ENCODE assay signal across 8 cellular contexts in the genomic region with DNA sequence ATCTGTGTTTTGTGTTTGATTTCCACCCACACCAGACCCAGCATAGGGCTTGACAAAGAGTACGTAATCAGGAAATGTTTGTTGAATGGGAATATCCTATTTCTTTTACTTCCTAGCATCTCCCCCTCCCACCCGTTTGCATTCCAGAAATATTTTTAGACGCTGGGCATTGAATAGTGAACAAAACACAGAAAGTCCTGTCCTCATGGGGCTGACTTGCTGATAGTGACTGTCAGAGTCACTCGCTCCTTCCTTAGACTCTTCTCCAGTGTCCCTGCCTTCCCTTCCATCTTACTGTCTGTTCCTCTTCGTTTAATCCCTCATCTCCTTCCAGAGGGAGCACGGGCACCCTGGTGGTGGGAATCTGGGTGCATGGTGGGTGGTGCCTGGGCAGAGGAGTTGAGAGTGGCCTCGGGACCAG. TPM values are rescaled to one million over a fixed set of nuclear protein-coding genes. Genes with fewer than 3 reads are reported as not detected.
DNase-seq lines count a peak whose midpoint lies in the region; ATAC-seq and TF ChIP-seq lines count a peak whose summit lies in the region.

No MANE protein-coding gene starts in this region.

- 14 to 26% methylated on average over 7 of the region's 7 CpGs for WGBS in esophagus squamous epithelium, 2 donors
- 23% methylated on average over 7 of the region's 7 CpGs for WGBS in prostate gland

- H3K9me3 ChIP-seq in SK-N-MC (ENCODE audit: low read depth, low read length) (no peaks in the 10 kb centered on the region), esophagus squamous epithelium (no peaks in the 10 kb centered on the region), prostate gland (no peaks in the 10 kb centered on the region)

- no peaks in the 10 kb centered on the region for H3K36me3 ChIP-seq in SK-N-MC (ENCODE audit: insufficient read depth, low read length)
- peaks cover 0 to 14% (median 3%) of the 10 kb centered on the region in 3 donors for H3K36me3 ChIP-seq in esophagus squamous epithelium
- H3K36me3 ChIP-seq in prostate gland = no peaks in the 10 kb centered on the region

- H3K4me1 ChIP-seq in esophagus squamous epithelium = peaks cover 12 to 59% (median 30%) of the 10 kb centered on the region in 3 donors
- H3K4me1 ChIP-seq in prostate gland (replicated peaks) = peaks cover 4% of the 10 kb centered on the region

- peak overlapping the region; percentile 90 for H3K4me3 ChIP-seq in SK-N-MC
- peak overlapping the region; percentile 53 to 79 (median 74) for H3K4me3 ChIP-seq in esophagus squamous epithelium
- peak overlapping the region; percentile 64 to 71 for H3K4me3 ChIP-seq in prostate gland

- TF ChIP-seq POLR2A in esophagus squamous epithelium (IDR thresholded peaks at IDR 0.05) (no peak), prostate gland (IDR thresholded peaks at IDR 0.05) (no peak)

- intact Hi-C loops in esophagus squamous epithelium (cut with DNase I) (loop anchor here (10.0 kb wide), 2 partner anchors 72 to 102 kb away; a partner anchor contains a TSS), prostate gland (cut with DNase I) (loop anchor here (5.0 kb wide), 2 partner anchors 69 to 139 kb away; a partner anchor contains a TSS)

- DNase-seq in SIG-M5 treated with dmso at 0.1 percent for 504 hours (lab: John Stamatoyannopoulos, UW; ENCODE audit: unreplicated experiment) (peak; percentile 13), SIG-M5 (lab: John Stamatoyannopoulos, UW) (no peak), SK-N-MC (ENCODE audit: low read depth, low spot score) (no peak), esophagus squamous epithelium (lab: John Stamatoyannopoulos, UW) (no peak), prostate gland (ENCODE audit: low spot score) (no peak), mesenteric fat pad (ENCODE audit: low spot score) (no peak), NCI-H446 treated with DMSO at 0.1 percent for 48 hours (lab: John Stamatoyannopoulos, UW) (no peak)

- ATAC-seq in GM19328 (IDR thresholded peaks at IDR 0.05; ENCODE audit: unreplicated experiment) = no peak

- peak overlapping the region; percentile 60 for H3K9ac ChIP-seq in SK-N-MC (ENCODE audit: insufficient read length)

- H3K27ac ChIP-seq in SK-N-MC (peak overlapping the region; percentile 59; the same call in 1 of the 2 replicates), esophagus squamous epithelium (peak overlapping the region; percentile 87 to 95 (median 90)), prostate gland (peak overlapping the region; percentile 74 to 78)

- peak in 1 of 6 experiments; percentile 26 for TF ChIP-seq CTCF in esophagus squamous epithelium (IDR thresholded peaks at IDR 0.05)
- TF ChIP-seq CTCF in prostate gland (IDR thresholded peaks at IDR 0.05) = peak in 1 of 4 experiments; percentile 13

- H3K27me3 ChIP-seq in esophagus squamous epithelium (no peaks in the 10 kb centered on the region), prostate gland (replicated peaks; ENCODE audit: insufficient read depth) (no peaks in the 10 kb centered on the region)

RNA-seq across cellular contexts. Expression of a gene that starts 0.5 kb away (rescaled TPM):
- total RNA-seq in esophagus squamous epithelium = 1 to 10 TPM; 2.4 to 6.1 (median 4.7) TPM
- 10 to 100 TPM; 20.2 to 22.2 TPM for total RNA-seq in prostate gland
- 8.7 TPM for total RNA-seq in mesenteric fat pad

RNA-seq across cellular contexts. Expression of a gene that starts 53.6 kb away (rescaled TPM):
- not detected for total RNA-seq in esophagus squamous epithelium
- under 1 TPM in 1 of 2 donors, not detected in 1; 0.51 TPM for total RNA-seq in prostate gland
- not detected for total RNA-seq in mesenteric fat pad
